Comparison of ENCODE assay signal across 1 cellular context in genomic region chr12:14567311-14568195, GRCh38.
TF ChIP-seq lines count a peak whose summit lies in the region.

PLBD1 (minus strand) TSS chr12:14567883; CDS start chr12:14567696, 187 bp downstream.

TF ChIP-seq in K562, 482 proteins besides CTCF, POLR2A, EP300 and RAD21 (continued from another document):
- 0 out of 2 replicates have a peak, but pooled peaks have one; percentile 26 for TF ChIP-seq AFF4 (CRISPR knock-in tag; IDR thresholded peaks at IDR 0.05)
- TF ChIP-seq PHF8 (IDR thresholded peaks at IDR 0.05; ENCODE audit: borderline replicate concordance, low read length), result peak; percentile 49; the same call in 1 of the 2 replicates
- peak; percentile 24 to 26; a peak in 1 of 4 replicates for TF ChIP-seq UBTF (IDR thresholded peaks at IDR 0.05; ENCODE audit: borderline replicate concordance in 1 of 2, low read depth in 2 of 2, low read length in 2 of 2)
- TF ChIP-seq SNIP1 (IDR thresholded peaks at IDR 0.05; ENCODE audit: low read depth), result peak; percentile 57; the same call in 1 of the 2 replicates
- TF ChIP-seq CAMTA2 (CRISPR knock-in tag; conservative IDR thresholded peaks at IDR 0.05), result no peak
- TF ChIP-seq ZNF3 (CRISPR knock-in tag; IDR thresholded peaks at IDR 0.05), result no peak
- peak; percentile 13; the same call in 1 of the 2 replicates for TF ChIP-seq CXXC5 (CRISPR knock-in tag; IDR thresholded peaks at IDR 0.05)
- peak; percentile 24; the same call in 1 of the 2 replicates for TF ChIP-seq HNRNPL (IDR thresholded peaks at IDR 0.05; ENCODE audit: low read depth, low read length)
- no peak for TF ChIP-seq ZBTB17 (CRISPR knock-in tag; IDR thresholded peaks at IDR 0.05)
- peak in 1 of 2 experiments; percentile 67; a peak in 2 of 4 replicates for TF ChIP-seq NONO (IDR thresholded peaks at IDR 0.05; ENCODE audit: low read depth in 2 of 2, low read length in 1 of 2)
- TF ChIP-seq JUNB (CRISPR knock-in tag; conservative IDR thresholded peaks at IDR 0.05), result no peak
- TF ChIP-seq MCM5 (IDR thresholded peaks at IDR 0.05; ENCODE audit: low read depth), result no peak
- TF ChIP-seq DNMT1 (IDR thresholded peaks at IDR 0.05), result no peak
- TF ChIP-seq KDM4B (IDR thresholded peaks at IDR 0.05; ENCODE audit: borderline replicate concordance in 2 of 2, low read depth in 1 of 2), result no peak
- no peak for TF ChIP-seq FOXJ2 (tag; IDR thresholded peaks at IDR 0.05)
- TF ChIP-seq RFX5 (IDR thresholded peaks at IDR 0.05; ENCODE audit: low read depth, low read length), result no peak
- no peak for TF ChIP-seq ZNF445 (CRISPR knock-in tag; IDR thresholded peaks at IDR 0.05; ENCODE audit: low read depth)
- TF ChIP-seq KDM5B (IDR thresholded peaks at IDR 0.05; ENCODE audit: insufficient replicate concordance, low read depth, low read length), result peak; percentile 49
- no peak for TF ChIP-seq FOXO4 (CRISPR knock-in tag; IDR thresholded peaks at IDR 0.05)
- TF ChIP-seq USF2 (CRISPR knock-in tag; IDR thresholded peaks at IDR 0.05), result peak; percentile 40; the same call in 1 of the 2 replicates
- no peak for TF ChIP-seq POLR2H (tag; IDR thresholded peaks at IDR 0.05; ENCODE audit: low read depth)
- TF ChIP-seq MNT (conservative IDR thresholded peaks at IDR 0.05), result peak in 1 of 2 experiments; percentile 34; a peak in 2 of 4 replicates
